Comparison of ENCODE assay signal across 1 cellular context in the genomic region with DNA sequence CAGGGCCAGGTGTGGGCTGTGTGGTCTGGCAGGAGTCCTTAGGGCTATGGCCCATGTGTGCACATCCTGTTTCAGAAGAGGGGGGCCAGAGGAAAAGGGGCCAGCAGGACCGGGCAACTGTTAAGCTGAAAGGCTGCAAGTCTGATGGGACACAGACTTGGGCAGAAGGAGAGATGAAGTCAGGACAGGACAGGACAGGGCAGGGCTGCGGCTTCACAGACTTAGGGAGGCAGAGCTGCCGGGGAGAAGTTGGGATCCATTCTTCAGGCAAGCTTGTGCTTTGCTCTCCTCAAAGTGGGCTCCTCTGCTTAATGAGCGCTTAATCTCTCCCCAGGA.
TF ChIP-seq lines count a peak whose summit lies in the region.

No MANE protein-coding gene starts in this region.

TF ChIP-seq in IMR-90, 13 proteins besides CTCF, POLR2A, EP300 and RAD21:
- TF ChIP-seq CHD1 (IDR thresholded peaks at IDR 0.05; ENCODE audit: low read depth, low read length) (no peak), MAZ (IDR thresholded peaks at IDR 0.05; ENCODE audit: borderline replicate concordance, low read depth, low read length) (no peak)
- TF ChIP-seq, protein P1, sequence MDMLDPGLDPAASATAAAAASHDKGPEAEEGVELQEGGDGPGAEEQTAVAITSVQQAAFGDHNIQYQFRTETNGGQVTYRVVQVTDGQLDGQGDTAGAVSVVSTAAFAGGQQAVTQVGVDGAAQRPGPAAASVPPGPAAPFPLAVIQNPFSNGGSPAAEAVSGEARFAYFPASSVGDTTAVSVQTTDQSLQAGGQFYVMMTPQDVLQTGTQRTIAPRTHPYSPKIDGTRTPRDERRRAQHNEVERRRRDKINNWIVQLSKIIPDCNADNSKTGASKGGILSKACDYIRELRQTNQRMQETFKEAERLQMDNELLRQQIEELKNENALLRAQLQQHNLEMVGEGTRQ (IDR thresholded peaks at IDR 0.05; ENCODE audit: low read depth, low read length), result no peak
